Comparison of ENCODE assay signal across 20 cellular contexts in genomic region chr22:20571078-20571503, GRCh38.
DNase-seq lines count a peak whose midpoint lies in the region; ATAC-seq and TF ChIP-seq lines count a peak whose summit lies in the region.
"Had no signal": no experiment of that assay in that cellular context is flagged by ENCODE, and none has a peak within 500 bp of the region (broad histone marks: within the 10 kb centered on the region; RNA-seq: fewer than 3 reads in every experiment).

No MANE protein-coding gene starts in this region.

- intact Hi-C loops in CD8-positive, alpha-beta T cell (cut with DNase I, micrococcal nuclease): loop anchor here (1.0 to 5.0 kb wide), 2 partner anchors 75 to 154 kb away; no protein-coding TSS in a partner anchor
- intact Hi-C loops in natural killer cell (cut with micrococcal nuclease): no loop called here

- peak overlapping the region; percentile 66 for H3K27ac Mint-ChIP-seq in CD8-positive, alpha-beta T cell
- H3K27ac Mint-ChIP-seq in IgD-negative memory B cell: peak overlapping the region in 2 of 3 donors; percentile 25 to 90
- peak overlapping the region; percentile 99 for H3K27ac Mint-ChIP-seq in chondrocyte (ENCODE audit: unreplicated experiment)
- H3K27ac Mint-ChIP-seq in natural killer cell: peak overlapping the region; percentile 94 to 95
- H3K27ac Mint-ChIP-seq: activated naive CD4-positive, alpha-beta T cell treated with anti-CD3 and anti-CD28 coated beads, Interleukin-2, amount 50 U/mL, for 72 hours; B cell had no signal

- no peaks in the 10 kb centered on the region for H3K9me3 ChIP-seq in CD8-positive, alpha-beta T cell (ENCODE audit: low read length)
- H3K9me3 ChIP-seq: SJSA1, tibial artery had no signal

- peaks cover 71% of the 10 kb centered on the region for H3K4me1 Mint-ChIP-seq in CD8-positive, alpha-beta T cell (ENCODE audit: low read depth)
- H3K4me1 Mint-ChIP-seq in IgD-negative memory B cell: peaks cover 9 to 13% (median 12%) of the 10 kb centered on the region in 3 donors
- H3K4me1 Mint-ChIP-seq in chondrocyte (ENCODE audit: low read depth): peaks cover 63% of the 10 kb centered on the region
- peaks cover 72 to 85% of the 10 kb centered on the region in 2 donors for H3K4me1 Mint-ChIP-seq in natural killer cell

- no peaks in the 10 kb centered on the region for H3K9me3 Mint-ChIP-seq in CD8-positive, alpha-beta T cell
- no peaks in the 10 kb centered on the region for H3K9me3 Mint-ChIP-seq in IgD-negative memory B cell
- no peaks in the 10 kb centered on the region for H3K9me3 Mint-ChIP-seq in chondrocyte (ENCODE audit: low read depth)
- H3K9me3 Mint-ChIP-seq in natural killer cell: no peaks in the 10 kb centered on the region
- H3K9me3 Mint-ChIP-seq: activated naive CD4-positive, alpha-beta T cell treated with anti-CD3 and anti-CD28 coated beads, Interleukin-2, amount 50 U/mL, for 72 hours had no signal

- POLR2A ChIA-PET in CD8-positive, alpha-beta T cell (lab: Charles Lee): interaction anchor here (0.6 to 10.1 kb wide), 6 partner anchors 12 to 107 kb away, joined by 3 to 308 read pairs (median 4); partner anchors contain the start of gene MED15

- H3K36me3 Mint-ChIP-seq in CD8-positive, alpha-beta T cell: peaks cover 94% of the 10 kb centered on the region
- peaks cover 2% of the 10 kb centered on the region for H3K36me3 Mint-ChIP-seq in IgD-negative memory B cell
- peaks cover 38% of the 10 kb centered on the region for H3K36me3 Mint-ChIP-seq in chondrocyte (ENCODE audit: low read depth)
- no peaks in the 10 kb centered on the region for H3K36me3 Mint-ChIP-seq in natural killer cell

- H3K27ac ChIP-seq in CD8-positive, alpha-beta T cell (ENCODE audit: low read depth, low read length): no peak overlapping the region
- H3K27ac ChIP-seq: cardiac muscle cell, HL-60, SJSA1 had no signal

- peak overlapping the region; percentile 42 for H3K4me3 Mint-ChIP-seq in CD8-positive, alpha-beta T cell
- H3K4me3 Mint-ChIP-seq in IgD-negative memory B cell (no peak overlapping the region), chondrocyte (ENCODE audit: unreplicated experiment) (no peak overlapping the region), natural killer cell (peak overlapping the region; percentile 58)
- H3K4me3 Mint-ChIP-seq: B cell had no signal

- peaks cover 65% of the 10 kb centered on the region for H3K4me1 ChIP-seq in CD8-positive, alpha-beta T cell (ENCODE audit: insufficient read depth, low read length)

- no peaks in the 10 kb centered on the region for H3K27me3 ChIP-seq in CD8-positive, alpha-beta T cell (ENCODE audit: insufficient read depth, low read length)
- H3K27me3 ChIP-seq: cardiac muscle cell, SJSA1, tibial artery had no signal

- no peak for ATAC-seq in CD8-positive, alpha-beta T cell
- peak in 2 of 3 donors; percentile 2 for ATAC-seq in natural killer cell
- ATAC-seq: activated naive CD4-positive, alpha-beta T cell treated with anti-CD3 and anti-CD28 coated beads, Interleukin-2, amount 50 U/mL, for 72 hours had no signal

- peak in 1 of 7 experiments; percentile 33 for DNase-seq in CD8-positive, alpha-beta T cell
- no peak for DNase-seq in chondrocyte (ENCODE audit: low spot score)
- DNase-seq in natural killer cell: no peak
- DNase-seq in foreskin fibroblast: no peak
- DNase-seq in cerebellar cortex (ENCODE audit: low spot score): no peak
- DNase-seq in erythroblast (lab: John Stamatoyannopoulos, UW): no peak
- DNase-seq in NCI-H446 (lab: John Stamatoyannopoulos, UW): no peak
- DNase-seq: GF-D8, GOT3, KG1, NCI-H1048, NCI-H2107, NCI-H524 treated with DMSO at 0.1 percent for 48 hours, tibial artery had no signal

- no peak overlapping the region for H3K4me3 ChIP-seq in CD8-positive, alpha-beta T cell (ENCODE audit: low read depth, low read length)
- H3K4me3 ChIP-seq in foreskin fibroblast (ENCODE audit: low read depth in 1 of 2, low read length in 2 of 2): no peak overlapping the region
- H3K4me3 ChIP-seq: cardiac muscle cell, SJSA1, tibial artery had no signal

- peaks cover 54% of the 10 kb centered on the region for H3K36me3 ChIP-seq in CD8-positive, alpha-beta T cell (ENCODE audit: insufficient read depth, low read length)

- CTCF ChIA-PET in CD8-positive, alpha-beta T cell (lab: Charles Lee): interaction anchor here (0.5 to 16.0 kb wide), 19 partner anchors 7 to 142 kb away, joined by 3 to 382 read pairs (median 5); partner anchors contain the start of gene MED15

- no peaks in the 10 kb centered on the region for H3K27me3 Mint-ChIP-seq in CD8-positive, alpha-beta T cell (ENCODE audit: low read depth)
- H3K27me3 Mint-ChIP-seq in IgD-negative memory B cell: no peaks in the 10 kb centered on the region
- no peaks in the 10 kb centered on the region for H3K27me3 Mint-ChIP-seq in chondrocyte (ENCODE audit: low read depth)
- H3K27me3 Mint-ChIP-seq in natural killer cell (ENCODE audit: low read depth in 2 of 2): no peaks in the 10 kb centered on the region
- H3K27me3 Mint-ChIP-seq: B cell had no signal

- no peak for TF ChIP-seq POLR2A in erythroblast (IDR thresholded peaks at IDR 0.05; ENCODE audit: low read length)

- no peak for TF ChIP-seq CTCF in CD8-positive, alpha-beta T cell (IDR thresholded peaks at IDR 0.05)
- TF ChIP-seq CTCF in chondrocyte (IDR thresholded peaks at IDR 0.05) (no peak), natural killer cell (IDR thresholded peaks at IDR 0.05) (no peak), foreskin fibroblast (IDR thresholded peaks at IDR 0.05; ENCODE audit: low read depth, low read length) (no peak)

Comparison
In these comparisons a context has a peak if more than half of its experiments do, and no peak if none do; other contexts are left out.
1. H3K4me3 Mint-ChIP-seq: peak in CD8-positive, alpha-beta T cell (single experiment) and natural killer cell (single experiment); none in IgD-negative memory B cell (0 of 4) and chondrocyte (single experiment).
2. Peak in every context shown above with its lines, with median percentiles within 50 percentile points of each other: H3K27ac Mint-ChIP-seq.